19 cellular contexts compared by ENCODE assay signal in genomic region chr13:93098972-93099371, GRCh38.
"Had no signal": no experiment of that assay in that cellular context is flagged by ENCODE, and none has a peak within 500 bp of the region (broad histone marks: within the 10 kb centered on the region; RNA-seq: fewer than 3 reads in every experiment).

No MANE protein-coding gene starts in this region.

- ATAC-seq: effector memory CD8-positive, alpha-beta T cell; esophagus mucosa; lower lobe of right lung; naive thymus-derived CD8-positive, alpha-beta T cell; stimulated activated naive B cell treated with anti-CD40 and anti-IgM and Interleukin-4, amounts not matched to agents 10 μg/mL and 1 μg/mL and 100 μg/mL, for 72 hours; T-helper 17 cell had no signal

- DNase-seq: activated CD4-positive, alpha-beta memory T cell treated with anti-CD3 and anti-CD28 coated beads for 36 hours; activated CD4-positive, alpha-beta T cell treated with anti-CD3 and anti-CD28 coated beads for 4 hours; activated CD4-positive, CD25-positive, alpha-beta regulatory T cell; activated gamma-delta T cell treated with Interleukin-2 at 50 U/mL for 16 hours; central memory CD4-positive, alpha-beta T cell; effector memory CD8-positive, alpha-beta T cell; glutamatergic neuron; hippocampal formation; kidney glomerular epithelial cell; lower lobe of right lung; naive thymus-derived CD8-positive, alpha-beta T cell; retina; sigmoid colon; stimulated activated CD4-positive, alpha-beta T cell treated with anti-CD3 and anti-CD28 coated beads, Interleukin-2, amount 100 ng/mL, for 48 hours; stimulated activated CD8-positive, alpha-beta memory T cell treated with anti-CD3 and anti-CD28 coated beads, Interleukin-4, amount 100 ng/mL, for 48 hours; stimulated activated naive B cell treated with anti-CD40 and anti-IgM and Interleukin-4, amounts not matched to agents 10 μg/mL and 1 μg/mL and 100 μg/mL, for 72 hours; T-helper 17 cell; testis had no signal
